ENCODE assay signal across 8 cellular contexts in genomic region chr7:106793015-106793651, GRCh38.
DNase-seq lines count a peak whose midpoint lies in the region; FAIRE-seq and TF ChIP-seq lines count a peak whose summit lies in the region.

No MANE protein-coding gene starts in this region.

- H3K9me3 Mint-ChIP-seq in activated naive CD4-positive, alpha-beta T cell treated with anti-CD3 and anti-CD28 coated beads for 36 hours: peaks cover 6% of the 10 kb centered on the region
- peaks cover 9% of the 10 kb centered on the region for H3K9me3 Mint-ChIP-seq in activated CD4-positive, alpha-beta T cell treated with anti-CD3 and anti-CD28 coated beads, Interleukin-2, amount 10 ng/mL, durations not matched to agents 24 days and 14 days

- H3K27ac ChIP-seq in MM.1S (ENCODE audit: low read length) (no peak overlapping the region), right atrium auricular region (no peak overlapping the region), thyroid gland (no peak overlapping the region)

- FAIRE-seq in H54 (lab: Jason Lieb, UNC): no peak

- H2AFZ ChIP-seq in MM.1S (ENCODE audit: low read length): no peak overlapping the region

- no peaks in the 10 kb centered on the region for H3K4me1 Mint-ChIP-seq in activated naive CD4-positive, alpha-beta T cell treated with anti-CD3 and anti-CD28 coated beads for 36 hours (ENCODE audit: low read depth)
- peaks cover 3% of the 10 kb centered on the region for H3K4me1 Mint-ChIP-seq in activated CD4-positive, alpha-beta T cell treated with anti-CD3 and anti-CD28 coated beads, Interleukin-2, amount 10 ng/mL, durations not matched to agents 24 days and 14 days

- intact Hi-C loops in activated naive CD4-positive, alpha-beta T cell treated with anti-CD3 and anti-CD28 coated beads for 36 hours (cut with micrococcal nuclease): loop anchor here (1.0 to 5.0 kb wide), 5 partner anchors 154 to 1086 kb away; partner anchors contain the start of gene PRKAR2B
- intact Hi-C loops in activated CD4-positive, alpha-beta T cell treated with anti-CD3 and anti-CD28 coated beads, Interleukin-2, amount 10 ng/mL, durations not matched to agents 24 days and 14 days (cut with micrococcal nuclease): loop anchor here (1.0 to 10.0 kb wide), 3 partner anchors 152 to 932 kb away; no protein-coding TSS in a partner anchor
- intact Hi-C loops in thyroid gland (cut with DNase I): loop anchor here (5.0 kb wide), 1 partner anchor 354 kb away; no protein-coding TSS in a partner anchor

- H3K36me3 ChIP-seq in MM.1S (replicated peaks; ENCODE audit: insufficient read depth, low read length) (no peaks in the 10 kb centered on the region), right atrium auricular region (no peaks in the 10 kb centered on the region), thyroid gland (no peaks in the 10 kb centered on the region)

- no peaks in the 10 kb centered on the region for H4K20me1 ChIP-seq in MM.1S (ENCODE audit: insufficient read depth, low read length)

- no peaks in the 10 kb centered on the region for H3K9me2 ChIP-seq in MM.1S (replicated peaks; ENCODE audit: insufficient read depth, low read length)

- no peaks in the 10 kb centered on the region for H3K36me3 Mint-ChIP-seq in activated naive CD4-positive, alpha-beta T cell treated with anti-CD3 and anti-CD28 coated beads for 36 hours (ENCODE audit: low read depth)
- H3K36me3 Mint-ChIP-seq in activated CD4-positive, alpha-beta T cell treated with anti-CD3 and anti-CD28 coated beads, Interleukin-2, amount 10 ng/mL, durations not matched to agents 24 days and 14 days (ENCODE audit: low read depth): peaks cover 2% of the 10 kb centered on the region

- H3K4me3 ChIP-seq in MM.1S (ENCODE audit: low read length) (no peak overlapping the region), right atrium auricular region (no peak overlapping the region), thyroid gland (replicated peaks in 1 of 3) (no peak overlapping the region)

- CTCF ChIA-PET in activated naive CD4-positive, alpha-beta T cell treated with anti-CD3 and anti-CD28 coated beads for 36 hours (lab: Charles Lee): interaction anchor here (0.7 to 6.5 kb wide), 15 partner anchors 13 to 624 kb away, joined by 3 to 71 read pairs (median 3); no protein-coding TSS in a partner anchor

- no peak overlapping the region for H3K9ac ChIP-seq in MM.1S (ENCODE audit: low read length)

- no peak overlapping the region for H3K4me3 Mint-ChIP-seq in activated naive CD4-positive, alpha-beta T cell treated with anti-CD3 and anti-CD28 coated beads for 36 hours
- H3K4me3 Mint-ChIP-seq in activated CD4-positive, alpha-beta T cell treated with anti-CD3 and anti-CD28 coated beads, Interleukin-2, amount 10 ng/mL, durations not matched to agents 24 days and 14 days: no peak overlapping the region

- H3K4me1 ChIP-seq in MM.1S (ENCODE audit: low read length) (no peaks in the 10 kb centered on the region), right atrium auricular region (no peaks in the 10 kb centered on the region), thyroid gland (peaks cover 3% of the 10 kb centered on the region in 2 donors)

- TF ChIP-seq POLR2A in thyroid gland (IDR thresholded peaks at IDR 0.05): no peak
- TF ChIP-seq POLR2A in H54 (IDR thresholded peaks at IDR 0.05; ENCODE audit: low read depth, low read length): no peak

- peak; percentile 84 for TF ChIP-seq CTCF in MM.1S (IDR thresholded peaks at IDR 0.05; ENCODE audit: low read length)
- TF ChIP-seq CTCF in right atrium auricular region (IDR thresholded peaks at IDR 0.05): peak; percentile 44 to 61
- TF ChIP-seq CTCF in thyroid gland (IDR thresholded peaks at IDR 0.05): peak; percentile 36 to 74 (median 66)

- H3K27me3 ChIP-seq in MM.1S (replicated peaks; ENCODE audit: insufficient read depth, low read length) (no peaks in the 10 kb centered on the region), right atrium auricular region (no peaks in the 10 kb centered on the region), thyroid gland (no peaks in the 10 kb centered on the region)

- no peaks in the 10 kb centered on the region for H3K9me3 ChIP-seq in MM.1S (replicated peaks; ENCODE audit: insufficient read depth, low read length)
- H3K9me3 ChIP-seq in right atrium auricular region: peaks cover 0 to 5% of the 10 kb centered on the region in 2 donors
- H3K9me3 ChIP-seq in thyroid gland: no peaks in the 10 kb centered on the region

- peak; percentile 54 for DNase-seq in activated naive CD4-positive, alpha-beta T cell treated with anti-CD3 and anti-CD28 coated beads for 36 hours
- DNase-seq in activated naive CD4-positive, alpha-beta T cell treated with Interleukin-2 at 50 U/mL for 16 hours: no peak
- DNase-seq in MM.1S (peak; percentile 70), right atrium auricular region (ENCODE audit: low spot score) (no peak), thyroid gland (peak in 1 of 2 donors; percentile 14), H54 (ENCODE audit: insufficient read length, low spot score) (no peak), epidermal melanocyte (ENCODE audit: insufficient read length, low spot score) (no peak)
- peak; percentile 77 for DNase-seq in activated CD4-positive, alpha-beta T cell treated with anti-CD3 and anti-CD28 coated beads, Interleukin-2, amount 10 ng/mL, durations not matched to agents 24 days and 14 days

- H3K4me2 ChIP-seq in MM.1S (ENCODE audit: low read depth, low read length): no peak overlapping the region

- H3K79me2 ChIP-seq in MM.1S (ENCODE audit: low read length): no peaks in the 10 kb centered on the region

- H3K27ac Mint-ChIP-seq in activated naive CD4-positive, alpha-beta T cell treated with anti-CD3 and anti-CD28 coated beads for 36 hours: no peak overlapping the region
- H3K27ac Mint-ChIP-seq in activated CD4-positive, alpha-beta T cell treated with anti-CD3 and anti-CD28 coated beads, Interleukin-2, amount 10 ng/mL, durations not matched to agents 24 days and 14 days: no peak overlapping the region

- no peaks in the 10 kb centered on the region for H3K27me3 Mint-ChIP-seq in activated naive CD4-positive, alpha-beta T cell treated with anti-CD3 and anti-CD28 coated beads for 36 hours (ENCODE audit: low read depth)
- peaks cover 10% of the 10 kb centered on the region for H3K27me3 Mint-ChIP-seq in activated CD4-positive, alpha-beta T cell treated with anti-CD3 and anti-CD28 coated beads, Interleukin-2, amount 10 ng/mL, durations not matched to agents 24 days and 14 days

- 48 to 50% methylated on average over 4 of the region's 4 CpGs for WGBS in thyroid gland, 2 donors

- H3F3A ChIP-seq in MM.1S (ENCODE audit: insufficient read depth, low read length): no peaks in the 10 kb centered on the region

Comparison
In these comparisons a context has a peak if more than half of its experiments do, and no peak if none do; other contexts are left out.
1. DNase-seq: peak in activated naive CD4-positive, alpha-beta T cell treated with anti-CD3 and anti-CD28 coated beads for 36 hours (single experiment), MM.1S (single experiment) and activated CD4-positive, alpha-beta T cell treated with anti-CD3 and anti-CD28 coated beads, Interleukin-2, amount 10 ng/mL, durations not matched to agents 24 days and 14 days (single experiment); none in activated naive CD4-positive, alpha-beta T cell treated with Interleukin-2 at 50 U/mL for 16 hours (single experiment), right atrium auricular region (single experiment), H54 (single experiment) and epidermal melanocyte (single experiment).
2. Peak in every context shown above with its lines, with median percentiles within 50 percentile points of each other: CTCF ChIP-seq.